8 cellular contexts compared by ENCODE assay signal in genomic region chr10:28402593-28402992, GRCh38.
DNase-seq lines count a peak whose midpoint lies in the region; ATAC-seq and TF ChIP-seq lines count a peak whose summit lies in the region.
"Not testable (repeated sequence)": the region's sequence is repeated elsewhere in the genome, so short reads cannot be mapped to it uniquely, and the experiment has no call there.

No MANE protein-coding gene starts in this region.

- peaks cover 74% of the 10 kb centered on the region for H3K4me1 Mint-ChIP-seq in CD14-positive monocyte
- peaks cover 62% of the 10 kb centered on the region for H3K4me1 Mint-ChIP-seq in dendritic cell treated with granulocyte-macrophage colony-stimulating factor and Interleukin-4, amounts not matched to agents 40 ng/mL and 50 ng/mL, for 4 days (ENCODE audit: low read depth)
- peaks cover 15% of the 10 kb centered on the region for H3K4me1 Mint-ChIP-seq in memory B cell
- H3K4me1 Mint-ChIP-seq in stimulated activated memory B cell treated with anti-CD40 and anti-IgM and Interleukin-4, amounts not matched to agents 10 μg/mL and 1 μg/mL and 100 μg/mL, for 72 hours, result peaks cover 22% of the 10 kb centered on the region

- not testable (repeated sequence) for H3K9me3 Mint-ChIP-seq in CD14-positive monocyte; dendritic cell treated with granulocyte-macrophage colony-stimulating factor and Interleukin-4, amounts not matched to agents 40 ng/mL and 50 ng/mL, for 4 days; memory B cell; stimulated activated memory B cell treated with anti-CD40 and anti-IgM and Interleukin-4, amounts not matched to agents 10 μg/mL and 1 μg/mL and 100 μg/mL, for 72 hours

- ATAC-seq in GM18868 (IDR thresholded peaks at IDR 0.05; ENCODE audit: unreplicated experiment) (peak; percentile 62), HG02759 (IDR thresholded peaks at IDR 0.05; ENCODE audit: unreplicated experiment) (peak; percentile 73), memory B cell (ENCODE audit: low read depth) (peak; percentile 84)
- peak; percentile 82 for ATAC-seq in stimulated activated memory B cell treated with anti-CD40 and anti-IgM and Interleukin-4, amounts not matched to agents 10 μg/mL and 1 μg/mL and 100 μg/mL, for 72 hours

- TF ChIP-seq CTCF in CD14-positive monocyte (IDR thresholded peaks at IDR 0.05), result not testable (repeated sequence)

- peak overlapping the region in 1 of 2 donors; percentile 64 for H3K4me3 Mint-ChIP-seq in CD14-positive monocyte
- H3K4me3 Mint-ChIP-seq in dendritic cell treated with granulocyte-macrophage colony-stimulating factor and Interleukin-4, amounts not matched to agents 40 ng/mL and 50 ng/mL, for 4 days; memory B cell: not testable (repeated sequence)
- H3K4me3 Mint-ChIP-seq in stimulated activated memory B cell treated with anti-CD40 and anti-IgM and Interleukin-4, amounts not matched to agents 10 μg/mL and 1 μg/mL and 100 μg/mL, for 72 hours, result peak overlapping the region; percentile 44

- DNase-seq in CD14-positive monocyte (ENCODE audit: low spot score) (peak; percentile 81), MV-4-11 (lab: John Stamatoyannopoulos, UW) (peak; percentile 50), SIG-M5 treated with dmso at 0.1 percent for 504 hours (lab: John Stamatoyannopoulos, UW; ENCODE audit: unreplicated experiment) (peak; percentile 17), memory B cell (ENCODE audit: low spot score in 2 of 2) (peak in 1 of 2 donors; percentile 3)

- H3K36me3 Mint-ChIP-seq in CD14-positive monocyte; dendritic cell treated with granulocyte-macrophage colony-stimulating factor and Interleukin-4, amounts not matched to agents 40 ng/mL and 50 ng/mL, for 4 days (ENCODE audit: low read depth); memory B cell; stimulated activated memory B cell treated with anti-CD40 and anti-IgM and Interleukin-4, amounts not matched to agents 10 μg/mL and 1 μg/mL and 100 μg/mL, for 72 hours: not testable (repeated sequence)

- H3K27ac Mint-ChIP-seq in CD14-positive monocyte (peak overlapping the region; percentile 96 to 100 (median 99)), memory B cell (peak overlapping the region; percentile 72)
- H3K27ac Mint-ChIP-seq in dendritic cell treated with granulocyte-macrophage colony-stimulating factor and Interleukin-4, amounts not matched to agents 40 ng/mL and 50 ng/mL, for 4 days, result peak overlapping the region; percentile 78
- peak overlapping the region; percentile 78 for H3K27ac Mint-ChIP-seq in stimulated activated memory B cell treated with anti-CD40 and anti-IgM and Interleukin-4, amounts not matched to agents 10 μg/mL and 1 μg/mL and 100 μg/mL, for 72 hours

- intact Hi-C loops in CD14-positive monocyte (cut with micrococcal nuclease), result loop anchor here in 1 of 2 donors (5.0 to 10.0 kb wide), 2 partner anchors 80 to 738 kb away; no protein-coding TSS in a partner anchor
- intact Hi-C loops in dendritic cell treated with granulocyte-macrophage colony-stimulating factor and Interleukin-4, amounts not matched to agents 40 ng/mL and 50 ng/mL, for 4 days (cut with micrococcal nuclease), result loop anchor here (5.0 kb wide), 1 partner anchor 90 kb away; no protein-coding TSS in a partner anchor

- H3K27me3 Mint-ChIP-seq in CD14-positive monocyte (ENCODE audit: low read depth in 3 of 3); dendritic cell treated with granulocyte-macrophage colony-stimulating factor and Interleukin-4, amounts not matched to agents 40 ng/mL and 50 ng/mL, for 4 days; memory B cell; stimulated activated memory B cell treated with anti-CD40 and anti-IgM and Interleukin-4, amounts not matched to agents 10 μg/mL and 1 μg/mL and 100 μg/mL, for 72 hours: not testable (repeated sequence)
